Comparison of ENCODE assay signal across 10 cellular contexts in the genomic region with DNA sequence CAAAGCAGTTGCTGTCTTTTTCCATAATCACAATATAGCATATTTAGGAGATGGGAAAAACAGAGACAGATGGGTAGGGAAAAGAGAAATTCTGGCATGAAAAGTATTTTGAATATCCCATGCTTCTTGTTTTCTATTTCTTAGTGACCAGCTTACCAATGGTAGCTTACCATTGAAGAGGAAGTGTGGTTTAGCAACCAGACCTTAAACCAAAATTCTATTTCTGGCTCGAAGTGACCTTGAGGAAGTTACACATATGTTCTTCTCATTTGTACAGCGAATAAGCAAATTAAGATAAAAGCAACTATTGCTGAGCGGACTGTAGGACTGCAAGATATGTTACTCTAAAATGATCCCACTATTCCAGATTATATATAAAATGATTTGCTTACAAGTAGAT.
A peak's percentile ranks its signal among the peaks of the same experiment; 100 is the strongest.
DNase-seq lines count a peak whose midpoint lies in the region; ATAC-seq and TF ChIP-seq lines count a peak whose summit lies in the region.
"Had no signal": no experiment of that assay in that cellular context is flagged by ENCODE, and none has a peak within 500 bp of the region (broad histone marks: within the 10 kb centered on the region; RNA-seq: fewer than 3 reads in every experiment).

No MANE protein-coding gene starts in this region.

- DNase-seq in GM12865 (ENCODE audit: low read depth) (peak; percentile 41), LHCN-M2 (ENCODE audit: low read depth) (peak; percentile 19), left ventricle myocardium inferior (no peak), DMS114 treated with DMSO at 0.1 percent for 48 hours (lab: John Stamatoyannopoulos, UW; ENCODE audit: unreplicated experiment) (no peak), hepatocyte (ENCODE audit: low spot score) (no peak), NCI-H1105 (lab: John Stamatoyannopoulos, UW) (no peak)
- no peak for DNase-seq in effector CD8-positive, alpha-beta T cell (lab: John Stamatoyannopoulos, UW)
- DNase-seq: activated naive CD8-positive, alpha-beta T cell treated with anti-CD3 and anti-CD28 coated beads, Interleukin-2, amount 10 ng/mL, durations not matched to agents 7 days and 5 days; Caco-2 had no signal

- H3K9me2 ChIP-seq in hepatocyte (replicated peaks; ENCODE audit: insufficient read depth): no peaks in the 10 kb centered on the region

- peaks cover 33% of the 10 kb centered on the region for H3K79me2 ChIP-seq in hepatocyte

- H3K9me3 ChIP-seq in left ventricle myocardium inferior (replicated peaks): no peaks in the 10 kb centered on the region
- no peaks in the 10 kb centered on the region for H3K9me3 ChIP-seq in hepatocyte (ENCODE audit: low read depth)
- H3K9me3 ChIP-seq: Caco-2 had no signal

- H3K36me3 ChIP-seq in left ventricle myocardium inferior (no peaks in the 10 kb centered on the region), hepatocyte (replicated peaks; ENCODE audit: insufficient read depth, low read depth) (no peaks in the 10 kb centered on the region)

- WGBS in hepatocyte (ENCODE audit: low lambda C conversion rate, missing lambda C conversion rate): 85% methylated on average over 3 of the region's 3 CpGs

- ATAC-seq in GM21786 (IDR thresholded peaks at IDR 0.05; ENCODE audit: unreplicated experiment): peak; percentile 87

- H3K27ac ChIP-seq in left ventricle myocardium inferior (replicated peaks) (peak overlapping the region; percentile 70), hepatocyte (no peak overlapping the region)

- H4K20me1 ChIP-seq in hepatocyte (ENCODE audit: insufficient read depth, poor library complexity, severe bottlenecking): no peaks in the 10 kb centered on the region

- H3K4me3 ChIP-seq in GM12865 (ENCODE audit: low read depth, low read length) (no peak overlapping the region), left ventricle myocardium inferior (peak overlapping the region; percentile 22), hepatocyte (no peak overlapping the region)

- H3K27me3 ChIP-seq in left ventricle myocardium inferior (ENCODE audit: low read depth) (no peaks in the 10 kb centered on the region), hepatocyte (no peaks in the 10 kb centered on the region)

- H3K4me1 ChIP-seq in left ventricle myocardium inferior (peaks cover 48% of the 10 kb centered on the region), hepatocyte (ENCODE audit: insufficient read depth) (peaks cover 4% of the 10 kb centered on the region)

- H3K4me2 ChIP-seq in hepatocyte: no peak overlapping the region

- H2AFZ ChIP-seq in hepatocyte: no peak overlapping the region

- intact Hi-C loops in left ventricle myocardium inferior (cut with micrococcal nuclease): no loop called here

- TF ChIP-seq CTCF in GM12865 (IDR thresholded peaks at IDR 0.05; ENCODE audit: insufficient read depth, low read depth, low read length, missing control alignments): no peak
- no peak for TF ChIP-seq CTCF in left ventricle myocardium inferior (IDR thresholded peaks at IDR 0.05; ENCODE audit: borderline replicate concordance)
- no peak for TF ChIP-seq CTCF in hepatocyte (IDR thresholded peaks at IDR 0.05; ENCODE audit: poor library complexity)

Comparison
In these comparisons a context has a peak if more than half of its experiments do, and no peak if none do; other contexts are left out.
1. DNase-seq: peak in GM12865 (single experiment) and LHCN-M2 (single experiment); none in left ventricle myocardium inferior (single experiment), DMS114 treated with DMSO at 0.1 percent for 48 hours (single experiment), hepatocyte (single experiment), effector CD8-positive, alpha-beta T cell (single experiment) and NCI-H1105 (single experiment).